16 cellular contexts compared by ENCODE assay signal in genomic region chr4:40377462-40378385, GRCh38. TPM values are rescaled to one million over a fixed set of nuclear protein-coding genes. Genes with fewer than 3 reads are reported as not detected.
A peak's percentile ranks its signal among the peaks of the same experiment; 100 is the strongest.
DNase-seq lines count a peak whose midpoint lies in the region; ATAC-seq and TF ChIP-seq lines count a peak whose summit lies in the region.
"Had no signal": no experiment of that assay in that cellular context is flagged by ENCODE, and none has a peak within 500 bp of the region (broad histone marks: within the 10 kb centered on the region; RNA-seq: fewer than 3 reads in every experiment).

No MANE protein-coding gene starts in this region.

- no peaks in the 10 kb centered on the region for H3K4me1 Mint-ChIP-seq in stimulated activated naive CD8-positive, alpha-beta T cell treated with anti-CD3 and anti-CD28 coated beads, Interleukin-15, Interleukin-2, amounts not matched to agents 100 ng/mL and 50 ng/mL, for 24 hours (ENCODE audit: low read depth)

- TF ChIP-seq CTCF in astrocyte of the spinal cord (IDR thresholded peaks at IDR 0.05; ENCODE audit: low read depth, low read length) (no peak), BE2C (IDR thresholded peaks at IDR 0.05; ENCODE audit: low read depth, low read length) (no peak)

- H3K27ac Mint-ChIP-seq in stimulated activated naive CD8-positive, alpha-beta T cell treated with anti-CD3 and anti-CD28 coated beads, Interleukin-15, Interleukin-2, amounts not matched to agents 100 ng/mL and 50 ng/mL, for 24 hours = peak overlapping the region; percentile 50
- H3K27ac Mint-ChIP-seq: memory B cell had no signal

- no peaks in the 10 kb centered on the region for H3K27me3 Mint-ChIP-seq in stimulated activated naive CD8-positive, alpha-beta T cell treated with anti-CD3 and anti-CD28 coated beads, Interleukin-15, Interleukin-2, amounts not matched to agents 100 ng/mL and 50 ng/mL, for 24 hours

- no peaks in the 10 kb centered on the region for H3K9me3 ChIP-seq in BE2C
- H3K9me3 ChIP-seq: tibial nerve had no signal

- H3K4me3 Mint-ChIP-seq in stimulated activated naive CD8-positive, alpha-beta T cell treated with anti-CD3 and anti-CD28 coated beads, Interleukin-15, Interleukin-2, amounts not matched to agents 100 ng/mL and 50 ng/mL, for 24 hours = no peak overlapping the region
- H3K4me3 Mint-ChIP-seq: memory B cell had no signal

- H3K36me3 ChIP-seq in BE2C = no peaks in the 10 kb centered on the region
- H3K36me3 ChIP-seq: cardiac muscle cell, tibial nerve had no signal

- H3K36me3 Mint-ChIP-seq in stimulated activated naive CD8-positive, alpha-beta T cell treated with anti-CD3 and anti-CD28 coated beads, Interleukin-15, Interleukin-2, amounts not matched to agents 100 ng/mL and 50 ng/mL, for 24 hours (ENCODE audit: low read depth) = no peaks in the 10 kb centered on the region
- H3K36me3 Mint-ChIP-seq: memory B cell had no signal

- H3K9me3 Mint-ChIP-seq in stimulated activated naive CD8-positive, alpha-beta T cell treated with anti-CD3 and anti-CD28 coated beads, Interleukin-15, Interleukin-2, amounts not matched to agents 100 ng/mL and 50 ng/mL, for 24 hours = no peaks in the 10 kb centered on the region
- H3K9me3 Mint-ChIP-seq: memory B cell had no signal

- no peak for DNase-seq in stimulated activated naive CD8-positive, alpha-beta T cell treated with anti-CD3 and anti-CD28 coated beads, Interleukin-15, Interleukin-2, amounts not matched to agents 100 U/mL and 50 U/mL, for 24 hours
- DNase-seq in astrocyte of the spinal cord (ENCODE audit: low read depth, low spot score) = peak; percentile 29
- DNase-seq in iris pigment epithelial cell (ENCODE audit: low read depth) = peak; percentile 31
- no peak for DNase-seq in HuH-7 (ENCODE audit: low spot score)
- no peak for DNase-seq in T1000 (lab: John Stamatoyannopoulos, UW)
- DNase-seq in BE2C = no peak
- DNase-seq: activated CD4-positive, alpha-beta T cell treated with anti-CD3 and anti-CD28 coated beads, Interleukin-2, amount 50 U/mL, for 48 hours; DMS 273 treated with DMSO at 0.1 percent for 48 hours; NCI-H1694 treated with DMSO at 0.1 percent for 48 hours; NCI-H69; T-helper 9 cell had no signal

- H3K4me1 ChIP-seq in BE2C = no peaks in the 10 kb centered on the region
- H3K4me1 ChIP-seq: tibial nerve had no signal

- H3K4me3 ChIP-seq in astrocyte of the spinal cord (ENCODE audit: low read depth, low read length) (no peak overlapping the region), BE2C (ENCODE audit: low read depth, low read length) (no peak overlapping the region)
- H3K4me3 ChIP-seq: cardiac muscle cell, tibial nerve had no signal

- in situ Hi-C loops in astrocyte of the spinal cord (cut with HindIII; ENCODE audit: low sequenced_read_pairs) = no loop called here

- H3K27me3 ChIP-seq in BE2C = no peaks in the 10 kb centered on the region
- H3K27me3 ChIP-seq: cardiac muscle cell, tibial nerve had no signal

- ATAC-seq in stimulated activated naive CD8-positive, alpha-beta T cell treated with anti-CD3 and anti-CD28 coated beads, Interleukin-15, Interleukin-2, amounts not matched to agents 100 U/mL and 50 U/mL, for 24 hours = no peak
- ATAC-seq in HG03457 (IDR thresholded peaks at IDR 0.05; ENCODE audit: unreplicated experiment) = no peak

RNA-seq across cellular contexts. Expression of gene CHRNA9, which starts 42.6 kb away (rescaled TPM):
- polyA plus RNA-seq in BE2C (2012; ENCODE audit: insufficient read depth, insufficient read length, low read depth) = not detected
- polyA plus RNA-seq: cardiac muscle cell had no signal

Comparison
In these comparisons a context has a peak if more than half of its experiments do, and no peak if none do; other contexts are left out.
1. DNase-seq: peak in astrocyte of the spinal cord (single experiment) and iris pigment epithelial cell (single experiment); none in stimulated activated naive CD8-positive, alpha-beta T cell treated with anti-CD3 and anti-CD28 coated beads, Interleukin-15, Interleukin-2, amounts not matched to agents 100 U/mL and 50 U/mL, for 24 hours (single experiment), HuH-7 (single experiment), T1000 (single experiment) and BE2C (single experiment).